ENCODE assay signal across 8 cellular contexts in genomic region chr11:78464787-78465168, GRCh38. TPM values are rescaled to one million over a fixed set of nuclear protein-coding genes. Genes with fewer than 3 reads are reported as not detected.
DNase-seq lines count a peak whose midpoint lies in the region; ATAC-seq and TF ChIP-seq lines count a peak whose summit lies in the region.
"Not testable (repeated sequence)": the region's sequence is repeated elsewhere in the genome, so short reads cannot be mapped to it uniquely, and the experiment has no call there.

No MANE protein-coding gene starts in this region.

- peaks cover 13% of the 10 kb centered on the region for H3K4me1 ChIP-seq in CD4-positive, CD25-positive, alpha-beta regulatory T cell (ENCODE audit: control insufficient read depth, insufficient read depth, low read length, poor library complexity, severe bottlenecking)
- H3K4me1 ChIP-seq in KMS-11 (ENCODE audit: low read depth, poor library complexity, severe bottlenecking): peaks cover 32% of the 10 kb centered on the region
- H3K4me1 ChIP-seq in transverse colon: not testable (repeated sequence)

- H3K9me3 ChIP-seq in CD4-positive, CD25-positive, alpha-beta regulatory T cell (ENCODE audit: control insufficient read depth in 2 of 2, low read length in 2 of 2); SU-DHL-6 (ENCODE audit: insufficient read depth, low read length); transverse colon: not testable (repeated sequence)

- H3K4me3 ChIP-seq in CD4-positive, CD25-positive, alpha-beta regulatory T cell (ENCODE audit: low read depth, low read length); KMS-11 (IDR thresholded peaks at IDR 0.05; ENCODE audit: insufficient read depth, low read depth, low read length); SU-DHL-6 (ENCODE audit: insufficient read depth, low read length, poor library complexity, severe bottlenecking); skin epidermis; transverse colon: not testable (repeated sequence)

- not testable (repeated sequence) for ATAC-seq in CD4-positive, CD25-positive, alpha-beta regulatory T cell (ENCODE audit: low read depth in 2 of 2)

- H3K36me3 ChIP-seq in CD4-positive, CD25-positive, alpha-beta regulatory T cell (ENCODE audit: control insufficient read depth, insufficient read depth, low read length); KMS-11 (ENCODE audit: insufficient read depth); transverse colon: not testable (repeated sequence)
- H3K36me3 ChIP-seq in SU-DHL-6 (ENCODE audit: low read length): peaks cover 21% of the 10 kb centered on the region

- not testable (repeated sequence) for H3K9me2 ChIP-seq in SU-DHL-6 (replicated peaks; ENCODE audit: insufficient read depth, low read length)

- H3F3A ChIP-seq in SU-DHL-6 (ENCODE audit: insufficient read depth): peaks cover 12% of the 10 kb centered on the region; the same call in 1 of the 2 replicates

- H3K27me3 ChIP-seq in CD4-positive, CD25-positive, alpha-beta regulatory T cell (ENCODE audit: control insufficient read depth, insufficient read depth, low read length); KMS-11 (ENCODE audit: insufficient read depth, low read depth); SU-DHL-6 (ENCODE audit: low read length); transverse colon: not testable (repeated sequence)

- H3K4me2 ChIP-seq in KMS-11: peak overlapping the region; percentile 83
- not testable (repeated sequence) for H3K4me2 ChIP-seq in SU-DHL-6 (ENCODE audit: low read depth, low read length, poor library complexity, severe bottlenecking)

- in situ Hi-C loops in transverse colon (cut with MboI; ENCODE audit: low pct_ligation_motif_present in 1 of 4, low pct_unique_long_range_greater_than_20kb in 1 of 4, low sequenced_read_pairs in 3 of 4): not testable (repeated sequence)

- CTCF ChIA-PET in activated CD4-positive, alpha-beta memory T cell treated with anti-CD3 and anti-CD28 coated beads, Interleukin-2, amount 10 ng/mL, durations not matched to agents 7 days and 5 days (lab: Charles Lee): interaction anchor here (0.7 to 3.3 kb wide), 5 partner anchors 12 to 236 kb away, joined by 3 to 12 read pairs (median 3); no protein-coding TSS in a partner anchor
- CTCF ChIA-PET in activated naive CD4-positive, alpha-beta T cell treated with anti-CD3 and anti-CD28 coated beads, Interleukin-2, amount 10 ng/mL, durations not matched to agents 7 days and 5 days (lab: Charles Lee): interaction anchor here (1.0 to 1.9 kb wide), 5 partner anchors 12 to 46 kb away, joined by 3 to 6 read pairs (median 4); partner anchors contain the start of gene GAB2

- TF ChIP-seq EP300 in transverse colon (IDR thresholded peaks at IDR 0.05; ENCODE audit: low read depth): not testable (repeated sequence)

- peaks cover 15 to 35% (median 24%) of the 10 kb centered on the region in 4 donors for H3K4me1 Mint-ChIP-seq in CD4-positive, CD25-positive, alpha-beta regulatory T cell
- H3K4me1 Mint-ChIP-seq in activated CD4-positive, alpha-beta memory T cell treated with anti-CD3 and anti-CD28 coated beads, Interleukin-2, amount 10 ng/mL, durations not matched to agents 7 days and 5 days: peaks cover 49% of the 10 kb centered on the region
- H3K4me1 Mint-ChIP-seq in activated naive CD4-positive, alpha-beta T cell treated with anti-CD3 and anti-CD28 coated beads, Interleukin-2, amount 10 ng/mL, durations not matched to agents 7 days and 5 days: peaks cover 38% of the 10 kb centered on the region
- H3K4me1 Mint-ChIP-seq in immature natural killer cell: peaks cover 23% of the 10 kb centered on the region in 2 donors

- H2AFZ ChIP-seq in KMS-11 (ENCODE audit: low read depth): peak overlapping the region; percentile 54
- H2AFZ ChIP-seq in SU-DHL-6 (ENCODE audit: low read depth, low read length, severe bottlenecking): not testable (repeated sequence)

- POLR2A ChIA-PET in activated CD4-positive, alpha-beta memory T cell treated with anti-CD3 and anti-CD28 coated beads, Interleukin-2, amount 10 ng/mL, durations not matched to agents 7 days and 5 days (lab: Charles Lee): interaction anchor here (1.0 to 4.0 kb wide), 8 partner anchors 12 to 132 kb away, joined by 3 to 27 read pairs (median 5); partner anchors contain the start of genes GAB2 and NARS2

- H3K9ac ChIP-seq in KMS-11: peak overlapping the region; percentile 64; the same call in 1 of the 2 replicates
- not testable (repeated sequence) for H3K9ac ChIP-seq in SU-DHL-6 (ENCODE audit: low read length)

- peak overlapping the region in 1 of 4 donors; percentile 84 for H3K4me3 Mint-ChIP-seq in CD4-positive, CD25-positive, alpha-beta regulatory T cell
- H3K4me3 Mint-ChIP-seq in activated CD4-positive, alpha-beta memory T cell treated with anti-CD3 and anti-CD28 coated beads, Interleukin-2, amount 10 ng/mL, durations not matched to agents 7 days and 5 days; activated naive CD4-positive, alpha-beta T cell treated with anti-CD3 and anti-CD28 coated beads, Interleukin-2, amount 10 ng/mL, durations not matched to agents 7 days and 5 days: not testable (repeated sequence)
- H3K4me3 Mint-ChIP-seq in immature natural killer cell: peak overlapping the region in 3 of 5 donors; percentile 20 to 60 (median 58)

- not testable (repeated sequence) for H3K9me3 Mint-ChIP-seq in CD4-positive, CD25-positive, alpha-beta regulatory T cell; activated CD4-positive, alpha-beta memory T cell treated with anti-CD3 and anti-CD28 coated beads, Interleukin-2, amount 10 ng/mL, durations not matched to agents 7 days and 5 days; activated naive CD4-positive, alpha-beta T cell treated with anti-CD3 and anti-CD28 coated beads, Interleukin-2, amount 10 ng/mL, durations not matched to agents 7 days and 5 days; immature natural killer cell

- not testable (repeated sequence) for H3K79me2 ChIP-seq in KMS-11 (ENCODE audit: insufficient read depth, low read depth); SU-DHL-6 (ENCODE audit: insufficient read depth, low read length)

- DNase-seq in CD4-positive, CD25-positive, alpha-beta regulatory T cell; activated CD4-positive, alpha-beta memory T cell treated with anti-CD3 and anti-CD28 coated beads, Interleukin-2, amount 10 ng/mL, durations not matched to agents 7 days and 5 days; activated naive CD4-positive, alpha-beta T cell treated with anti-CD3 and anti-CD28 coated beads, Interleukin-2, amount 10 ng/mL, durations not matched to agents 7 days and 5 days: not testable (repeated sequence)
- peak; percentile 0 to 1 (median 1) for DNase-seq in immature natural killer cell
- DNase-seq in transverse colon: peak; percentile 8

- H3K27me3 Mint-ChIP-seq in CD4-positive, CD25-positive, alpha-beta regulatory T cell; activated CD4-positive, alpha-beta memory T cell treated with anti-CD3 and anti-CD28 coated beads, Interleukin-2, amount 10 ng/mL, durations not matched to agents 7 days and 5 days; activated naive CD4-positive, alpha-beta T cell treated with anti-CD3 and anti-CD28 coated beads, Interleukin-2, amount 10 ng/mL, durations not matched to agents 7 days and 5 days; immature natural killer cell (ENCODE audit: low read depth in 3 of 3): not testable (repeated sequence)

- TF ChIP-seq POLR2A in transverse colon (IDR thresholded peaks at IDR 0.05): not testable (repeated sequence)

- 89% methylated on average over 11 of the region's 14 CpGs; no CpG with 5 or more reads in 1 of the 2 donors for WGBS in transverse colon (ENCODE audit: low coverage in 1 of 2), 2 donors

- H4K20me1 ChIP-seq in KMS-11 (ENCODE audit: insufficient read depth); SU-DHL-6 (ENCODE audit: low read depth, low read length): not testable (repeated sequence)

- H3K27ac ChIP-seq in CD4-positive, CD25-positive, alpha-beta regulatory T cell (ENCODE audit: insufficient read depth, low read length, poor library complexity, severe bottlenecking): peak overlapping the region; percentile 78
- H3K27ac ChIP-seq in KMS-11 (peak overlapping the region; percentile 94), SU-DHL-6 (ENCODE audit: low read depth, low read length) (peak overlapping the region; percentile 70; the same call in 1 of the 2 replicates), skin epidermis (peak overlapping the region in 15 of 21 experiments; percentile 5 to 87 (median 64)), transverse colon (peak overlapping the region; percentile 68 to 78 (median 70))

- not testable (repeated sequence) for TF ChIP-seq CTCF in KMS-11 (conservative IDR thresholded peaks at IDR 0.05; ENCODE audit: low read depth, low read length); SU-DHL-6 (IDR thresholded peaks at IDR 0.05; ENCODE audit: insufficient read depth, low read length, poor library complexity, severe bottlenecking); transverse colon (IDR thresholded peaks at IDR 0.05)

- H3K36me3 Mint-ChIP-seq in CD4-positive, CD25-positive, alpha-beta regulatory T cell: peaks cover 28% of the 10 kb centered on the region
- H3K36me3 Mint-ChIP-seq in activated CD4-positive, alpha-beta memory T cell treated with anti-CD3 and anti-CD28 coated beads, Interleukin-2, amount 10 ng/mL, durations not matched to agents 7 days and 5 days (ENCODE audit: low read depth): peaks cover 36% of the 10 kb centered on the region
- H3K36me3 Mint-ChIP-seq in activated naive CD4-positive, alpha-beta T cell treated with anti-CD3 and anti-CD28 coated beads, Interleukin-2, amount 10 ng/mL, durations not matched to agents 7 days and 5 days: peaks cover 40% of the 10 kb centered on the region
- peaks cover 18 to 28% (median 20%) of the 10 kb centered on the region in 3 donors for H3K36me3 Mint-ChIP-seq in immature natural killer cell

- peak overlapping the region in 2 of 3 donors; percentile 75 to 90 for H3K27ac Mint-ChIP-seq in CD4-positive, CD25-positive, alpha-beta regulatory T cell
- peak overlapping the region; percentile 97 for H3K27ac Mint-ChIP-seq in activated CD4-positive, alpha-beta memory T cell treated with anti-CD3 and anti-CD28 coated beads, Interleukin-2, amount 10 ng/mL, durations not matched to agents 7 days and 5 days
- peak overlapping the region; percentile 93 for H3K27ac Mint-ChIP-seq in activated naive CD4-positive, alpha-beta T cell treated with anti-CD3 and anti-CD28 coated beads, Interleukin-2, amount 10 ng/mL, durations not matched to agents 7 days and 5 days
- peak overlapping the region; percentile 60 to 85 (median 78) for H3K27ac Mint-ChIP-seq in immature natural killer cell

- intact Hi-C loops in transverse colon (cut with DNase I; ENCODE audit: low total_unique reads): not testable (repeated sequence)

RNA-seq across cellular contexts. Expression of gene GAB2, which starts 47.2 kb away (rescaled TPM):
- 15.7 TPM for total RNA-seq in CD4-positive, CD25-positive, alpha-beta regulatory T cell
- polyA plus RNA-seq in CD4-positive, CD25-positive, alpha-beta regulatory T cell: under 1 TPM; 0.05 to 0.69 (median 0.45) TPM
- 10 to 100 TPM; 51.8 to 55.8 TPM for total RNA-seq in activated CD4-positive, alpha-beta memory T cell treated with anti-CD3 and anti-CD28 coated beads, Interleukin-2, amount 10 ng/mL, durations not matched to agents 7 days and 5 days
- polyA plus RNA-seq in immature natural killer cell: 1 to 10 TPM in 2 of 3 donors, not detected in 1; 1.0 TPM
- total RNA-seq in transverse colon: 10 to 100 TPM in 3 of 4 donors, 1 to 10 TPM in 1; 5.8 to 35.7 (median 22.9) TPM
